ENCODE assay signal across 2 cellular contexts in the genomic region with DNA sequence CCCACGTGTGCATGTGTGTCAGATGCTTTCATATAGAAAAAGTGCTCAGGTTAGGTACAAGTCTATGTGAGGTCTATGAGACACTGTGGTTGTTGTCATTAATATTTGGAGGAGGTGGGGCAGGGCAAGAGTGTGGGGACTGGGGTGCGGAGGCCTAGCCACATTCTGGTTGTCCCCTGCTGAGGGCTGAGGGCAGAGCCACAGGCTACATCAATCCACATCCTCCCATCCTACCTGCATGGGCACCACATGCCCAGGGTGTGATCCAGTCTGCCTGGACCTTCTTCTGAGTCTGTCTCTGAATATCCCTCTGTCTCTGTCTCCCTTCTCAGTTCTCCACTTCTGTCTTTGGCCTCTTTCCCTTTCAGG.
TF ChIP-seq lines count a peak whose summit lies in the region.

No MANE protein-coding gene starts in this region.

TF ChIP-seq in A549, 52 proteins besides CTCF, POLR2A, EP300 and RAD21:
- TF ChIP-seq, protein P1, sequence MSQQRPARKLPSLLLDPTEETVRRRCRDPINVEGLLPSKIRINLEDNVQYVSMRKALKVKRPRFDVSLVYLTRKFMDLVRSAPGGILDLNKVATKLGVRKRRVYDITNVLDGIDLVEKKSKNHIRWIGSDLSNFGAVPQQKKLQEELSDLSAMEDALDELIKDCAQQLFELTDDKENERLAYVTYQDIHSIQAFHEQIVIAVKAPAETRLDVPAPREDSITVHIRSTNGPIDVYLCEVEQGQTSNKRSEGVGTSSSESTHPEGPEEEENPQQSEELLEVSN (IDR thresholded peaks at IDR 0.05; ENCODE audit: borderline replicate concordance, low read depth), result no peak
- TF ChIP-seq CBX2 (IDR thresholded peaks at IDR 0.05; ENCODE audit: borderline replicate concordance, low read depth), result no peak
- TF ChIP-seq FOXS1 (CRISPR knock-in tag; IDR thresholded peaks at IDR 0.05), result no peak
- no peak for TF ChIP-seq REST (IDR thresholded peaks at IDR 0.05)
- no peak for TF ChIP-seq KDM5A (IDR thresholded peaks at IDR 0.05)
- TF ChIP-seq ELK1 (IDR thresholded peaks at IDR 0.05; ENCODE audit: low read depth, low read length), result no peak
- no peak for TF ChIP-seq TP53 (CRISPR knock-in tag; IDR thresholded peaks at IDR 0.05)
- no peak for TF ChIP-seq MYC (IDR thresholded peaks at IDR 0.05; ENCODE audit: borderline replicate concordance, low read length)
- TF ChIP-seq RFX5 (IDR thresholded peaks at IDR 0.05), result no peak
- no peak for TF ChIP-seq MAFK (IDR thresholded peaks at IDR 0.05; ENCODE audit: partially characterized antibody)
- no peak for TF ChIP-seq BHLHE40 (IDR thresholded peaks at IDR 0.05; ENCODE audit: low read depth, low read length)
- TF ChIP-seq, protein P2, sequence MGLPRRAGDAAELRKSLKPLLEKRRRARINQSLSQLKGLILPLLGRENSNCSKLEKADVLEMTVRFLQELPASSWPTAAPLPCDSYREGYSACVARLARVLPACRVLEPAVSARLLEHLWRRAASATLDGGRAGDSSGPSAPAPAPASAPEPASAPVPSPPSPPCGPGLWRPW (IDR thresholded peaks at IDR 0.05), result no peak
- TF ChIP-seq ZC3H11A (IDR thresholded peaks at IDR 0.05), result no peak
- no peak for TF ChIP-seq ZNF302 (CRISPR knock-in tag; IDR thresholded peaks at IDR 0.05)

TF ChIP-seq in K562, 482 proteins besides CTCF, POLR2A, EP300 and RAD21:
- TF ChIP-seq ATF1 (CRISPR knock-in tag; IDR thresholded peaks at IDR 0.05) (no peak), ATF1 (tag; IDR thresholded peaks at IDR 0.05) (no peak), TBL1XR1 (IDR thresholded peaks at IDR 0.05; ENCODE audit: low read length in 2 of 2) (no peak), HNRNPL (IDR thresholded peaks at IDR 0.05; ENCODE audit: low read depth, low read length) (no peak), ZNF639 (CRISPR knock-in tag; conservative IDR thresholded peaks at IDR 0.05 in 1 of 2, IDR thresholded peaks at IDR 0.05 in 1 of 2) (no peak), FOXO4 (CRISPR knock-in tag; IDR thresholded peaks at IDR 0.05) (no peak), RBM25 (IDR thresholded peaks at IDR 0.05; ENCODE audit: low read depth, low read length, severe bottlenecking) (no peak), NCOA1 (IDR thresholded peaks at IDR 0.05; ENCODE audit: low read depth) (no peak), SMAD2 (IDR thresholded peaks at IDR 0.05; ENCODE audit: low read depth, low read length) (no peak), ZBTB7A (IDR thresholded peaks at IDR 0.05; ENCODE audit: borderline replicate concordance, control insufficient read depth, low read depth, low read length) (no peak), ZBED1 (IDR thresholded peaks at IDR 0.05) (no peak)
- TF ChIP-seq, protein P3, sequence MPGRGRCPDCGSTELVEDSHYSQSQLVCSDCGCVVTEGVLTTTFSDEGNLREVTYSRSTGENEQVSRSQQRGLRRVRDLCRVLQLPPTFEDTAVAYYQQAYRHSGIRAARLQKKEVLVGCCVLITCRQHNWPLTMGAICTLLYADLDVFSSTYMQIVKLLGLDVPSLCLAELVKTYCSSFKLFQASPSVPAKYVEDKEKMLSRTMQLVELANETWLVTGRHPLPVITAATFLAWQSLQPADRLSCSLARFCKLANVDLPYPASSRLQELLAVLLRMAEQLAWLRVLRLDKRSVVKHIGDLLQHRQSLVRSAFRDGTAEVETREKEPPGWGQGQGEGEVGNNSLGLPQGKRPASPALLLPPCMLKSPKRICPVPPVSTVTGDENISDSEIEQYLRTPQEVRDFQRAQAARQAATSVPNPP (IDR thresholded peaks at IDR 0.05; ENCODE audit: borderline replicate concordance, insufficient read depth, insufficient read length), result no peak
- TF ChIP-seq, protein P4, sequence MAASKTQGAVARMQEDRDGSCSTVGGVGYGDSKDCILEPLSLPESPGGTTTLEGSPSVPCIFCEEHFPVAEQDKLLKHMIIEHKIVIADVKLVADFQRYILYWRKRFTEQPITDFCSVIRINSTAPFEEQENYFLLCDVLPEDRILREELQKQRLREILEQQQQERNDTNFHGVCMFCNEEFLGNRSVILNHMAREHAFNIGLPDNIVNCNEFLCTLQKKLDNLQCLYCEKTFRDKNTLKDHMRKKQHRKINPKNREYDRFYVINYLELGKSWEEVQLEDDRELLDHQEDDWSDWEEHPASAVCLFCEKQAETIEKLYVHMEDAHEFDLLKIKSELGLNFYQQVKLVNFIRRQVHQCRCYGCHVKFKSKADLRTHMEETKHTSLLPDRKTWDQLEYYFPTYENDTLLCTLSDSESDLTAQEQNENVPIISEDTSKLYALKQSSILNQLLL (CRISPR knock-in tag; IDR thresholded peaks at IDR 0.05; ENCODE audit: borderline replicate concordance), result no peak
- TF ChIP-seq, protein P5, sequence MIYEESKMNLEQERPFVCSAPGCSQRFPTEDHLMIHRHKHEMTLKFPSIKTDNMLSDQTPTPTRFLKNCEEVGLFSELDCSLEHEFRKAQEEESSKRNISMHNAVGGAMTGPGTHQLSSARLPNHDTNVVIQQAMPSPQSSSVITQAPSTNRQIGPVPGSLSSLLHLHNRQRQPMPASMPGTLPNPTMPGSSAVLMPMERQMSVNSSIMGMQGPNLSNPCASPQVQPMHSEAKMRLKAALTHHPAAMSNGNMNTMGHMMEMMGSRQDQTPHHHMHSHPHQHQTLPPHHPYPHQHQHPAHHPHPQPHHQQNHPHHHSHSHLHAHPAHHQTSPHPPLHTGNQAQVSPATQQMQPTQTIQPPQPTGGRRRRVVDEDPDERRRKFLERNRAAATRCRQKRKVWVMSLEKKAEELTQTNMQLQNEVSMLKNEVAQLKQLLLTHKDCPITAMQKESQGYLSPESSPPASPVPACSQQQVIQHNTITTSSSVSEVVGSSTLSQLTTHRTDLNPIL (CRISPR knock-in tag; IDR thresholded peaks at IDR 0.05), result no peak
